ENCODE assay signal across 23 cellular contexts in genomic region chrX:747176-747575, GRCh38.
DNase-seq lines count a peak whose midpoint lies in the region; ATAC-seq and TF ChIP-seq lines count a peak whose summit lies in the region.
"Had no signal": no experiment of that assay in that cellular context is flagged by ENCODE, and none has a peak within 500 bp of the region (broad histone marks: within the 10 kb centered on the region; RNA-seq: fewer than 3 reads in every experiment).

No MANE protein-coding gene starts in this region.

- H3K36me3 ChIP-seq in RWPE2 (ENCODE audit: low read depth), result no peaks in the 10 kb centered on the region
- H3K36me3 ChIP-seq in upper lobe of right lung, result no peaks in the 10 kb centered on the region
- H3K36me3 ChIP-seq: BE2C; BLaER1 treated with 17β-estradiol and CSF1 and Interleukin-3, amounts not matched to agents 10 nM and 100 nM had no signal

- no peak overlapping the region for H3K4me3 ChIP-seq in RWPE2 (ENCODE audit: severe bottlenecking)
- no peak overlapping the region for H3K4me3 ChIP-seq in upper lobe of right lung
- H3K4me3 ChIP-seq: A549; BLaER1 treated with 17β-estradiol and CSF1 and Interleukin-3, amounts not matched to agents 10 nM and 100 nM; GM23248 had no signal

- no peaks in the 10 kb centered on the region for H3K27me3 ChIP-seq in RWPE2 (ENCODE audit: insufficient read depth, poor library complexity, severe bottlenecking)
- H3K27me3 ChIP-seq in upper lobe of right lung, result no peaks in the 10 kb centered on the region
- H3K27me3 ChIP-seq: BE2C; BLaER1 treated with 17β-estradiol and CSF1 and Interleukin-3, amounts not matched to agents 10 nM and 100 nM had no signal

- ATAC-seq in RWPE2 (ENCODE audit: low read depth) (no peak), upper lobe of right lung (no peak), esophagus mucosa (no peak)
- ATAC-seq in stimulated activated effector memory CD8-positive, alpha-beta T cell treated with anti-CD3 and anti-CD28 coated beads, Interleukin-12 subunit alpha, Interleukin-12 subunit beta, amount 100 ng/mL, for 72 hours, result no peak
- no peak for ATAC-seq in activated CD4-positive, CD25-positive, alpha-beta regulatory T cell treated with anti-CD3 and anti-CD28 coated beads, Interleukin-2, amount 50 U/mL, for 24 hours
- ATAC-seq: A549 had no signal

- peak; percentile 23 for DNase-seq in RWPE2 (ENCODE audit: low spot score)
- peak; percentile 28 for DNase-seq in islet precursor cell
- peak; percentile 66 for DNase-seq in osteocyte (ENCODE audit: extremely low spot score, unreplicated experiment)
- peak; percentile 13 for DNase-seq in upper lobe of right lung
- DNase-seq in NCI-H1436 treated with DMSO at 0.1 percent for 48 hours (lab: John Stamatoyannopoulos, UW), result no peak
- no peak for DNase-seq in stimulated activated effector memory CD8-positive, alpha-beta T cell treated with anti-CD3 and anti-CD28 coated beads, Interleukin-12 subunit alpha, Interleukin-12 subunit beta, amount 100 ng/mL, for 72 hours (ENCODE audit: low spot score in 2 of 2)
- DNase-seq: 8988T; ACHN; AML-193; BE2C; Calu3; CD4-positive, alpha-beta memory T cell; COR-L47; DMS53; DMS79 treated with DMSO at 0.1 percent for 48 hours; GF-D8; GM23248; H7; HCEC 1CT had no signal

- no peak overlapping the region for H3K27ac ChIP-seq in RWPE2 (ENCODE audit: poor library complexity, severe bottlenecking)
- H3K27ac ChIP-seq in upper lobe of right lung, result no peak overlapping the region
- H3K27ac ChIP-seq: A549; BLaER1 treated with 17β-estradiol and CSF1 and Interleukin-3, amounts not matched to agents 10 nM and 100 nM; GM23248 had no signal

- no peaks in the 10 kb centered on the region for H3K4me1 Mint-ChIP-seq in osteocyte (ENCODE audit: unreplicated experiment)
- H3K4me1 Mint-ChIP-seq in stimulated activated effector memory CD8-positive, alpha-beta T cell treated with anti-CD3 and anti-CD28 coated beads, Interleukin-12 subunit alpha, Interleukin-12 subunit beta, amount 100 ng/mL, for 72 hours, result no peaks in the 10 kb centered on the region

- TF ChIP-seq CTCF in RWPE2 (IDR thresholded peaks at IDR 0.05; ENCODE audit: poor library complexity, severe bottlenecking), result no peak
- no peak for TF ChIP-seq CTCF in osteocyte (IDR thresholded peaks at IDR 0.05)
- TF ChIP-seq CTCF in upper lobe of right lung (IDR thresholded peaks at IDR 0.05), result no peak

- no peak overlapping the region for H3K27ac Mint-ChIP-seq in osteocyte (ENCODE audit: unreplicated experiment)
- no peak overlapping the region for H3K27ac Mint-ChIP-seq in stimulated activated effector memory CD8-positive, alpha-beta T cell treated with anti-CD3 and anti-CD28 coated beads, Interleukin-12 subunit alpha, Interleukin-12 subunit beta, amount 100 ng/mL, for 72 hours
- H3K27ac Mint-ChIP-seq: CD4-positive, alpha-beta memory T cell had no signal

- no peaks in the 10 kb centered on the region for H3K36me3 Mint-ChIP-seq in osteocyte (ENCODE audit: unreplicated experiment)
- peaks cover 5% of the 10 kb centered on the region for H3K36me3 Mint-ChIP-seq in stimulated activated effector memory CD8-positive, alpha-beta T cell treated with anti-CD3 and anti-CD28 coated beads, Interleukin-12 subunit alpha, Interleukin-12 subunit beta, amount 100 ng/mL, for 72 hours
- H3K36me3 Mint-ChIP-seq: CD4-positive, alpha-beta memory T cell had no signal

- intact Hi-C loops in upper lobe of right lung (cut with DNase I), result no loop called here

- H3K4me1 ChIP-seq in RWPE2 (ENCODE audit: insufficient read depth, poor library complexity, severe bottlenecking), result no peaks in the 10 kb centered on the region
- no peaks in the 10 kb centered on the region for H3K4me1 ChIP-seq in upper lobe of right lung
- H3K4me1 ChIP-seq: A549; BE2C; BLaER1 treated with 17β-estradiol and CSF1 and Interleukin-3, amounts not matched to agents 10 nM and 100 nM had no signal

- H3K4me3 Mint-ChIP-seq in osteocyte (ENCODE audit: unreplicated experiment), result no peak overlapping the region
- H3K4me3 Mint-ChIP-seq in stimulated activated effector memory CD8-positive, alpha-beta T cell treated with anti-CD3 and anti-CD28 coated beads, Interleukin-12 subunit alpha, Interleukin-12 subunit beta, amount 100 ng/mL, for 72 hours, result no peak overlapping the region
- H3K4me3 Mint-ChIP-seq: CD4-positive, alpha-beta memory T cell had no signal

- no peaks in the 10 kb centered on the region for H3K27me3 Mint-ChIP-seq in osteocyte (ENCODE audit: unreplicated experiment)

- H3K9me3 Mint-ChIP-seq in osteocyte (ENCODE audit: unreplicated experiment), result peaks cover 18% of the 10 kb centered on the region
- H3K9me3 Mint-ChIP-seq in stimulated activated effector memory CD8-positive, alpha-beta T cell treated with anti-CD3 and anti-CD28 coated beads, Interleukin-12 subunit alpha, Interleukin-12 subunit beta, amount 100 ng/mL, for 72 hours, result peaks cover 32% of the 10 kb centered on the region

- H3K9me3 ChIP-seq in RWPE2 (ENCODE audit: severe bottlenecking) (peaks cover 6% of the 10 kb centered on the region), upper lobe of right lung (no peaks in the 10 kb centered on the region)
- H3K9me3 ChIP-seq: A549, BE2C had no signal

Comparison
In these comparisons a context has a peak if more than half of its experiments do, and no peak if none do; other contexts are left out.
1. DNase-seq: peak in RWPE2 (single experiment), islet precursor cell (single experiment), osteocyte (single experiment) and upper lobe of right lung (single experiment); none in NCI-H1436 treated with DMSO at 0.1 percent for 48 hours (single experiment) and stimulated activated effector memory CD8-positive, alpha-beta T cell treated with anti-CD3 and anti-CD28 coated beads, Interleukin-12 subunit alpha, Interleukin-12 subunit beta, amount 100 ng/mL, for 72 hours (0 of 2).